27 cellular contexts compared by ENCODE assay signal in genomic region chr11:105392546-105392945, GRCh38.
DNase-seq lines count a peak whose midpoint lies in the region; ATAC-seq and TF ChIP-seq lines count a peak whose summit lies in the region.
"Had no signal": no experiment of that assay in that cellular context is flagged by ENCODE, and none has a peak within 500 bp of the region (broad histone marks: within the 10 kb centered on the region; RNA-seq: fewer than 3 reads in every experiment).

No MANE protein-coding gene starts in this region.

- DNase-seq in AG09309 (ENCODE audit: low read depth) (peak; percentile 16), HCEC 1CT (peak; percentile 52), adipocyte (ENCODE audit: low read depth) (peak; percentile 5), fibroblast of peridontal ligament (ENCODE audit: extremely low read depth) (peak; percentile 24), anterior cingulate cortex (lab: John Stamatoyannopoulos, UW) (no peak), GDM1 (lab: John Stamatoyannopoulos, UW) (no peak), MG63 (no peak)
- DNase-seq: activated CD4-positive, alpha-beta memory T cell treated with anti-CD3 and anti-CD28 coated beads for 36 hours; activated CD4-positive, CD25-positive, alpha-beta regulatory T cell treated with anti-CD3 and anti-CD28 coated beads, Interleukin-2, amount 50 U/mL, for 72 hours; activated CD8-positive, alpha-beta memory T cell treated with anti-CD3 and anti-CD28 coated beads, Interleukin-2, amount 50 U/mL, for 4 hours; aorta; DMS153; esophagus squamous epithelium; H9; heart left ventricle; NCI-H1092 treated with DMSO at 0.1 percent for 48 hours; NCI-H187; NCI-H2171; NCI-H510A treated with DMSO at 0.1 percent for 48 hours; stimulated activated naive CD8-positive, alpha-beta T cell treated with anti-CD3 and anti-CD28 coated beads, Interleukin-15, amount 100 ng/mL, for 72 hours; tibial artery had no signal

- no peak overlapping the region for H3K4me3 ChIP-seq in AG09309 (ENCODE audit: control insufficient read depth, low read depth, low read length)
- H3K4me3 ChIP-seq in adipocyte (ENCODE audit: low read length) = no peak overlapping the region
- no peak overlapping the region for H3K4me3 ChIP-seq in MG63
- H3K4me3 ChIP-seq: BLaER1, esophagus squamous epithelium, heart left ventricle, SK-N-MC, skin epidermis, tibial artery had no signal

- ATAC-seq in HG02623 (IDR thresholded peaks at IDR 0.05; ENCODE audit: unreplicated experiment) = no peak
- ATAC-seq: activated T-helper 17 cell treated with anti-CD3 and anti-CD28 coated beads, Interleukin-2, amount 50 U/mL, for 72 hours; heart left ventricle; stimulated activated naive CD8-positive, alpha-beta T cell treated with anti-CD3 and anti-CD28 coated beads, Interleukin-15, amount 100 ng/mL, for 72 hours had no signal

- H3K4me1 ChIP-seq in adipocyte (ENCODE audit: control insufficient read depth, insufficient read depth, low read length) = peaks cover 6% of the 10 kb centered on the region
- H3K4me1 ChIP-seq: BLaER1, esophagus squamous epithelium, heart left ventricle, tibial artery had no signal

- H3K9me3 ChIP-seq in adipocyte (ENCODE audit: control insufficient read depth, low read length) (no peaks in the 10 kb centered on the region), MG63 (no peaks in the 10 kb centered on the region)
- H3K9me3 ChIP-seq: BLaER1, esophagus squamous epithelium, heart left ventricle, tibial artery had no signal

- no peaks in the 10 kb centered on the region for H3K36me3 ChIP-seq in adipocyte (ENCODE audit: control insufficient read depth, insufficient read depth, low read length, severe bottlenecking)
- no peaks in the 10 kb centered on the region for H3K36me3 ChIP-seq in MG63
- H3K36me3 ChIP-seq: BLaER1, esophagus squamous epithelium, heart left ventricle, tibial artery had no signal

- H3K9ac ChIP-seq in adipocyte (ENCODE audit: low read length) = no peak overlapping the region
- H3K9ac ChIP-seq: BLaER1, KMS-11 had no signal

- H3K27me3 ChIP-seq in adipocyte (replicated peaks; ENCODE audit: control insufficient read depth, insufficient read depth, low read length) (no peaks in the 10 kb centered on the region), MG63 (no peaks in the 10 kb centered on the region)
- H3K27me3 ChIP-seq: BLaER1, esophagus squamous epithelium, heart left ventricle, tibial artery had no signal

- TF ChIP-seq CTCF in AG09309 (IDR thresholded peaks at IDR 0.05; ENCODE audit: control insufficient read depth, insufficient read depth, low read depth, low read length, missing control alignments) = no peak

Comparison
In these comparisons a context has a peak if more than half of its experiments do, and no peak if none do; other contexts are left out.
1. DNase-seq: peak in AG09309 (single experiment), HCEC 1CT (single experiment), adipocyte (single experiment) and fibroblast of peridontal ligament (single experiment); none in anterior cingulate cortex (0 of 58), GDM1 (single experiment) and MG63 (single experiment).